In the genomic region with DNA sequence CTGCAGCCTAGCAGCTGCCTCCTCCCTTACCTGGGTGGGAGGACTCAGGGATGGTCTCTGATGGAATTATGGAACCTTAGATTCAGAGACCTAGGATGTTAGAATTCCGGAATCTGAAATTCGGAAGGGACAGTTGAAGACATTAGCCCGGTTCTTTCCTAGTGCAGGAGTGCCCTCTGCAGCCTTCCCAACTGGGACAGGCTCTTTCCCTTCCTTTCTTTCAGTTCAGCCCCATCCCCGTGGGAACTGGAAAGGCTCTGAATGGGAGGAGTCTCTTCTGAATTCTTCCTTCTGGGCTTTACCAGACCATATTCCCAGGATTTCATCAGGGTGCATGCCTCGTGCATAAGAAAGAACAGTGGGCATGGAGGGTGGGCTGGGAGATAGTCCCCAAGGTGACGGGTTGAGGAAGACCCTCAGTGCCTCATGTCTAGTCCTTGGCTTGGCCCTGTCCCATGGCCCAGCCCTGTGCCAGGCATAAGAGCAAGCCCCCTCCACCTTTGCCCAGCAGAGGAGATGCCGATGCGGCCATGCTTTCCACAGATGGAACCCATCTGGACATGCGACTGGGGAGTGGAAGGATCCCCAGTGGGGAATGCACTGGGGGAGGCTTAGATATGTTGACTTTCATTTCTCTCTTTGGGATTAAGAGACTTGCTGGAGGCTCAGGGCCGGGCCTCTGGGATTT, we compare ENCODE assay signal across 11 cellular contexts. TPM values are rescaled to one million over a fixed set of nuclear protein-coding genes. Genes with fewer than 3 reads are reported as not detected.
A peak's percentile ranks its signal among the peaks of the same experiment; 100 is the strongest.
DNase-seq lines count a peak whose midpoint lies in the region; TF ChIP-seq lines count a peak whose summit lies in the region.
"Had no signal": no experiment of that assay in that cellular context is flagged by ENCODE, and none has a peak within 500 bp of the region (broad histone marks: within the 10 kb centered on the region; RNA-seq: fewer than 3 reads in every experiment).

No MANE protein-coding gene starts in this region.

- intact Hi-C loops in Caco-2 (cut with micrococcal nuclease; ENCODE audit: unreplicated experiment) = no loop called here

- no TSS peak for BruUV-seq in Caco-2 (replicated peaks; lab: Mats Ljungman, UMichigan)

- H3K27ac ChIP-seq in AG04450 (ENCODE audit: low read depth, low read length) = no peak overlapping the region
- H3K27ac ChIP-seq: gastroesophageal sphincter had no signal

- H3K4me3 ChIP-seq in AG04450 (ENCODE audit: low read depth, low read length) (no peak overlapping the region), Caco-2 (ENCODE audit: low read depth, low read length) (no peak overlapping the region), LNCaP clone FGC (ENCODE audit: low read depth, low read length) (no peak overlapping the region), fibroblast of mammary gland (ENCODE audit: control insufficient read depth, low read depth, low read length) (no peak overlapping the region)
- H3K4me3 ChIP-seq: gastroesophageal sphincter had no signal

- no peaks in the 10 kb centered on the region for H3K9me3 Mint-ChIP-seq in Caco-2 (ENCODE audit: unreplicated experiment)
- H3K9me3 Mint-ChIP-seq: activated T-cell treated with anti-CD3 and anti-CD28 coated beads, Interleukin-2, amount 50 U/mL, for 4 hours had no signal

- POLR2A ChIA-PET in AG04450 (lab: Yijun Ruan, JAX) (no interaction called here), Caco-2 (lab: Charles Lee) (interaction anchor here (0.8 kb wide), 1 partner anchor 293 kb away, joined by 4 read pairs; no protein-coding TSS in a partner anchor)

- H3K4me3 Mint-ChIP-seq in Caco-2 (ENCODE audit: unreplicated experiment) = no peak overlapping the region
- H3K4me3 Mint-ChIP-seq: activated T-cell treated with anti-CD3 and anti-CD28 coated beads, Interleukin-2, amount 50 U/mL, for 4 hours had no signal

- H3K4me1 Mint-ChIP-seq in Caco-2 (ENCODE audit: low read depth, unreplicated experiment) = no peaks in the 10 kb centered on the region

- CTCF ChIA-PET in AG04450 (lab: Charles Lee) = interaction anchor here (0.7 to 2.2 kb wide), 8 partner anchors 10 to 485 kb away, joined by 3 to 12 read pairs (median 5); no protein-coding TSS in a partner anchor
- CTCF ChIA-PET in Caco-2 (lab: Charles Lee) = no interaction called here

- DNase-seq in AG04450 (ENCODE audit: low read depth, low spot score) (no peak), Caco-2 (peak; percentile 36 to 37), LNCaP clone FGC (ENCODE audit: low read depth) (no peak), fibroblast of mammary gland (ENCODE audit: low read depth) (peak; percentile 32), amygdala (lab: John Stamatoyannopoulos, UW) (no peak), amniotic stem cell (lab: John Stamatoyannopoulos, UW) (no peak)
- DNase-seq in effector CD4-positive, alpha-beta T cell = no peak

- peaks cover 8% of the 10 kb centered on the region for H3K27me3 ChIP-seq in AG04450 (ENCODE audit: control insufficient read depth, insufficient read depth, low read length)
- H3K27me3 ChIP-seq in Caco-2 (replicated peaks; ENCODE audit: control insufficient read depth, insufficient read depth, low read length) = no peaks in the 10 kb centered on the region; the same call in 1 of the 2 replicates

- 0 out of 2 replicates have a peak, but pooled peaks have one; percentile 7 for TF ChIP-seq CTCF in AG04450 (IDR thresholded peaks at IDR 0.05; ENCODE audit: low read depth, low read length)
- TF ChIP-seq CTCF in Caco-2 (IDR thresholded peaks at IDR 0.05; ENCODE audit: insufficient read depth in 1 of 2, low read depth in 1 of 2, low read length in 1 of 2, severe bottlenecking in 1 of 2, unreplicated experiment in 1 of 2) = no peak
- TF ChIP-seq CTCF in LNCaP clone FGC (IDR thresholded peaks at IDR 0.05; ENCODE audit: control insufficient read depth, extremely low read depth, insufficient read depth) = peak; percentile 15; the same call in 1 of the 2 replicates
- TF ChIP-seq CTCF in fibroblast of mammary gland (conservative IDR thresholded peaks at IDR 0.05; ENCODE audit: control insufficient read depth, insufficient read depth, low read depth, low read length) = no peak

- no peaks in the 10 kb centered on the region for H3K27me3 Mint-ChIP-seq in Caco-2 (ENCODE audit: insufficient read depth, unreplicated experiment)

- H3K4me1 ChIP-seq in Caco-2 = no peaks in the 10 kb centered on the region

- H3K9me3 ChIP-seq in AG04450 (ENCODE audit: control insufficient read depth, insufficient read depth, low read length) (no peaks in the 10 kb centered on the region; the same call in 1 of the 2 replicates), Caco-2 (no peaks in the 10 kb centered on the region)
- H3K9me3 ChIP-seq: gastroesophageal sphincter had no signal

- H3K36me3 Mint-ChIP-seq in Caco-2 (ENCODE audit: insufficient read depth, unreplicated experiment) = peaks cover 10% of the 10 kb centered on the region

- H3K27ac Mint-ChIP-seq in Caco-2 (ENCODE audit: unreplicated experiment) = no peak overlapping the region

- no peaks in the 10 kb centered on the region for H3K36me3 ChIP-seq in Caco-2 (ENCODE audit: control insufficient read depth, insufficient read depth, low read length)
- H3K36me3 ChIP-seq: gastroesophageal sphincter had no signal

RNA-seq across cellular contexts. Expression of gene DNAJB13, which starts 14.4 kb away (rescaled TPM):
- 0.11 and 0.17 TPM in 2 replicates for polyA plus RNA-seq in AG04450 (2011; rRNA removed)
- not detected in 2 replicates for polyA minus RNA-seq in AG04450 (2011; rRNA and poly(A)+ RNA removed)
- total RNA-seq in Caco-2 (2022) = 0.52 TPM in 1 of 2 replicates, not detected in the other
- total RNA-seq: aorta, gastroesophageal sphincter had no signal
- polyA plus RNA-seq: aorta, right cardiac atrium had no signal

RNA-seq across cellular contexts. Expression of gene UCP2, which starts 17.4 kb away (rescaled TPM):
- polyA plus RNA-seq in AG04450 (2011; rRNA removed) = 4.7 and 5.9 TPM in 2 replicates
- polyA minus RNA-seq in AG04450 (2011; rRNA and poly(A)+ RNA removed) = 9.8 and 19.1 TPM in 2 replicates
- 100 and 144 TPM in 2 replicates for total RNA-seq in Caco-2 (2022)

RNA-seq across cellular contexts. Expression of gene UCP3, which starts 43.7 kb away (rescaled TPM):
- 0.41 and 0.53 TPM in 2 replicates for polyA plus RNA-seq in AG04450 (2011; rRNA removed)
- polyA minus RNA-seq in AG04450 (2011; rRNA and poly(A)+ RNA removed) = 0.39 and 1.3 TPM in 2 replicates
- 0.84 and 1.2 TPM in 2 replicates for total RNA-seq in Caco-2 (2022)

Comparison
In these comparisons a context has a peak if more than half of its experiments do, and no peak if none do; other contexts are left out.
1. DNase-seq: peak in Caco-2 (2 of 2) and fibroblast of mammary gland (single experiment); none in AG04450 (single experiment), LNCaP clone FGC (single experiment), amygdala (0 of 56), amniotic stem cell (single experiment) and effector CD4-positive, alpha-beta T cell (single experiment).
2. CTCF ChIP-seq: peak in AG04450 (single experiment) and LNCaP clone FGC (single experiment); none in Caco-2 (0 of 2) and fibroblast of mammary gland (single experiment).